Comparison of ENCODE assay signal across 7 cellular contexts in the genomic region with DNA sequence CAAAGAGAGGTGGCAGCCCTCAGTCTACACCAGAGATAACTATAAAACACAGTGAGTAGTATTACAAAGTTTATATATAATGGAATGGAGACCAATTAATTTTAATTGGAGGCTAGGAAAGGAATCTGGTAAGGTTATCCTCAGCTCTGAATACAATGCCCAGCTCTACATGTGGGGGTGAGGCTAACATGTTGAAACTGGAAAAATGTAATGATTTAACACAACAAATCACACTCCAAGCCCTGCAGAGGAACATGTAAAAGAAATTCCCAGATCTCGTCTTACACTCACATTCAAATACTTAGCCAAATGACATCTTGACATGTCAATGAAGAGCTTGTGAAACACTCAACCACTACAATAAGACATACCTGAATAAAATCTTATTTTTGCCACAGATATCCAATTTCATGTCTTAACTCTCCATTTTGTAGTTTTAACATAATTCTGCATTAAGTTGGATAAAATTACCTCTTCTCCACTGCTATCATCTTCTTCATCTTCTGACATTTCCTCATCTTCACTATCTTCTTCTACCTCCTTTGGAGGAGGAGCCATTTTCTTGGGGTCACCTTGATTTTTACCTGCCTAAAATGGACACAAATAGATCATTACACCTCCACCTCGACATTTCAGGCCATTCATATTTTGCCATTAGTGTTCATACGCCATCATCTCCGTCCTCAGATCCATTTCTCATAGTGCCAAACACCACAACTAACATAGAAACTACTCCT. TPM values are rescaled to one million over a fixed set of nuclear protein-coding genes. Genes with fewer than 3 reads are reported as not detected.
DNase-seq lines count a peak whose midpoint lies in the region; ATAC-seq and TF ChIP-seq lines count a peak whose summit lies in the region.

No MANE protein-coding gene starts in this region.

- H3K4me1 Mint-ChIP-seq in activated CD8-positive, alpha-beta T cell treated with anti-CD3 and anti-CD28 coated beads for 36 hours (ENCODE audit: low read depth): peaks cover 48% of the 10 kb centered on the region
- H3K4me1 Mint-ChIP-seq in stimulated activated memory B cell treated with anti-CD40 and anti-IgM and Interleukin-4, amounts not matched to agents 10 μg/mL and 1 μg/mL and 100 μg/mL, for 72 hours: peaks cover 49% of the 10 kb centered on the region

- H3K36me3 Mint-ChIP-seq in activated CD8-positive, alpha-beta T cell treated with anti-CD3 and anti-CD28 coated beads for 36 hours (ENCODE audit: low read depth): peaks cover 61% of the 10 kb centered on the region
- peaks cover 56% of the 10 kb centered on the region for H3K36me3 Mint-ChIP-seq in stimulated activated memory B cell treated with anti-CD40 and anti-IgM and Interleukin-4, amounts not matched to agents 10 μg/mL and 1 μg/mL and 100 μg/mL, for 72 hours

- POLR2A ChIA-PET in activated CD8-positive, alpha-beta T cell treated with anti-CD3 and anti-CD28 coated beads for 36 hours (lab: Charles Lee): interaction anchor here (0.7 to 11.6 kb wide), 14 partner anchors 9 to 324 kb away, joined by 3 to 290 read pairs (median 6); partner anchors contain the start of genes COPS7B and PTMA

- H3K27me3 Mint-ChIP-seq in activated CD8-positive, alpha-beta T cell treated with anti-CD3 and anti-CD28 coated beads for 36 hours: no peaks in the 10 kb centered on the region
- H3K27me3 Mint-ChIP-seq in stimulated activated memory B cell treated with anti-CD40 and anti-IgM and Interleukin-4, amounts not matched to agents 10 μg/mL and 1 μg/mL and 100 μg/mL, for 72 hours: no peaks in the 10 kb centered on the region

- H3K4me3 Mint-ChIP-seq in activated CD8-positive, alpha-beta T cell treated with anti-CD3 and anti-CD28 coated beads for 36 hours: peak overlapping the region; percentile 100
- H3K4me3 Mint-ChIP-seq in stimulated activated memory B cell treated with anti-CD40 and anti-IgM and Interleukin-4, amounts not matched to agents 10 μg/mL and 1 μg/mL and 100 μg/mL, for 72 hours: peak overlapping the region; percentile 99

- no peak for ATAC-seq in activated CD8-positive, alpha-beta T cell treated with anti-CD3 and anti-CD28 coated beads for 36 hours
- no peak for ATAC-seq in stimulated activated memory B cell treated with anti-CD40 and anti-IgM and Interleukin-4, amounts not matched to agents 10 μg/mL and 1 μg/mL and 100 μg/mL, for 72 hours
- ATAC-seq in HG03565 (IDR thresholded peaks at IDR 0.05; ENCODE audit: unreplicated experiment) (no peak), left lobe of liver (no peak)

- H3K4me3 ChIP-seq in HFF-Myc (replicated peaks; ENCODE audit: low read depth, low read length) (peak overlapping the region; percentile 95), iPS-11a (ENCODE audit: low read depth, low read length) (peak overlapping the region; percentile 99)

- DNase-seq in HFF-Myc (ENCODE audit: extremely low read depth, low read depth) (no peak), left lobe of liver (ENCODE audit: low spot score) (no peak)
- no peak for DNase-seq in activated CD8-positive, alpha-beta T cell treated with anti-CD3 and anti-CD28 coated beads for 36 hours
- DNase-seq in stimulated activated CD4-positive, alpha-beta T cell treated with anti-CD3 and anti-CD28 coated beads, Interleukin-15, amount 100 ng/mL, for 24 hours: no peak

- H3K9me3 Mint-ChIP-seq in activated CD8-positive, alpha-beta T cell treated with anti-CD3 and anti-CD28 coated beads for 36 hours: no peaks in the 10 kb centered on the region
- H3K9me3 Mint-ChIP-seq in stimulated activated memory B cell treated with anti-CD40 and anti-IgM and Interleukin-4, amounts not matched to agents 10 μg/mL and 1 μg/mL and 100 μg/mL, for 72 hours: no peaks in the 10 kb centered on the region

- peak overlapping the region; percentile 98 for H3K27ac Mint-ChIP-seq in activated CD8-positive, alpha-beta T cell treated with anti-CD3 and anti-CD28 coated beads for 36 hours
- H3K27ac Mint-ChIP-seq in stimulated activated memory B cell treated with anti-CD40 and anti-IgM and Interleukin-4, amounts not matched to agents 10 μg/mL and 1 μg/mL and 100 μg/mL, for 72 hours: peak overlapping the region; percentile 98

- CTCF ChIA-PET in activated CD8-positive, alpha-beta T cell treated with anti-CD3 and anti-CD28 coated beads for 36 hours (lab: Charles Lee): interaction anchor here (1.0 to 9.2 kb wide), 6 partner anchors 10 to 149 kb away, joined by 3 to 86 read pairs (median 4); no protein-coding TSS in a partner anchor

- intact Hi-C loops in activated CD8-positive, alpha-beta T cell treated with anti-CD3 and anti-CD28 coated beads for 36 hours (cut with micrococcal nuclease): loop anchor here (5.0 kb wide), 1 partner anchor 244 kb away; the partner anchor contains the start of gene PTMA

- TF ChIP-seq CTCF in HFF-Myc (IDR thresholded peaks at IDR 0.05; ENCODE audit: low read depth, low read length, missing control alignments): no peak
- TF ChIP-seq CTCF in activated CD8-positive, alpha-beta T cell treated with anti-CD3 and anti-CD28 coated beads for 36 hours (IDR thresholded peaks at IDR 0.05): no peak

RNA-seq across cellular contexts. Expression of gene NCL, which starts 1.4 kb away (rescaled TPM):
- 1,000 to 10,000 TPM; 1,312 to 1,361 TPM for total RNA-seq in activated CD8-positive, alpha-beta T cell treated with anti-CD3 and anti-CD28 coated beads for 36 hours
- total RNA-seq in left lobe of liver: 126 TPM

Comparison
In these comparisons a context has a peak if more than half of its experiments do, and no peak if none do; other contexts are left out.
1. RNA of gene NCL, which starts 1.4 kb away (total RNA-seq): 1,312 to 1,361 TPM in activated CD8-positive, alpha-beta T cell treated with anti-CD3 and anti-CD28 coated beads for 36 hours; 126 TPM in left lobe of liver (single experiment); every median in the first group is over 10 times any median in the second.